In the genomic region with DNA sequence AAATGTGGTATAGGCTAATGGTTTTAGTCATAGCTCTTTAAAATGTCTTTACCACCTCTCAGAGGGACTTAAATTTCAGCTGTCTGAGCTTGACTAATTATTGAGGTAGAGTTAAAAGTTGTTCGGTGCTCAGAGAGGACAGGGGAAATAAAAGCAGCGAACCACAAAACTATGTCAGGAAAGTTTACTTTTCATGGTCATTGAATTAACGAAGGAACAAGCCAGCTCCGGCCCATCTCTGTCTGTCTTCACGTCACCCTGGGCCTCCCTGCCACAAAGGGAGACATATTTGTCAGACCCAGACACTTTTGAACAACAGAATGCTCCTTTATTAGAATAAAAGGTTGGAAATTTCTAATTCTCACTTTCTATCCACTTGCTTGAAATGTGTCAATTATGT, we compare ENCODE assay signal across 15 cellular contexts.
DNase-seq lines count a peak whose midpoint lies in the region; ATAC-seq and TF ChIP-seq lines count a peak whose summit lies in the region.
"Had no signal": no experiment of that assay in that cellular context is flagged by ENCODE, and none has a peak within 500 bp of the region (broad histone marks: within the 10 kb centered on the region; RNA-seq: fewer than 3 reads in every experiment).

No MANE protein-coding gene starts in this region.

- peak overlapping the region; percentile 34 to 79 (median 61) for H3K27ac Mint-ChIP-seq in nephron
- H3K27ac Mint-ChIP-seq in activated naive CD8-positive, alpha-beta T cell treated with anti-CD3 and anti-CD28 coated beads, Interleukin-2, amount 50 U/mL, for 24 hours = no peak overlapping the region
- H3K27ac Mint-ChIP-seq: CD4-positive, CD25-positive, alpha-beta regulatory T cell; GM23338 had no signal

- no peak overlapping the region for H4K8ac ChIP-seq in neuronal stem cell (ENCODE audit: low read depth, low read length)

- H3K4me3 Mint-ChIP-seq in nephron = no peak overlapping the region
- no peak overlapping the region for H3K4me3 Mint-ChIP-seq in activated naive CD8-positive, alpha-beta T cell treated with anti-CD3 and anti-CD28 coated beads, Interleukin-2, amount 50 U/mL, for 24 hours
- H3K4me3 Mint-ChIP-seq: CD4-positive, CD25-positive, alpha-beta regulatory T cell; GM23338 had no signal

- no peak overlapping the region for H3K4me2 ChIP-seq in neuronal stem cell (ENCODE audit: insufficient read depth, low read length, poor library complexity, severe bottlenecking)
- H3K4me2 ChIP-seq: BLaER1 treated with 17β-estradiol and CSF1 and Interleukin-3, amounts not matched to agents 10 nM and 100 nM had no signal

- no peaks in the 10 kb centered on the region for H3K27me3 ChIP-seq in neuronal stem cell (ENCODE audit: control insufficient read depth in 3 of 3, insufficient read depth in 3 of 3, low read depth in 1 of 3, low read length in 3 of 3)
- H3K27me3 ChIP-seq: BLaER1 treated with 17β-estradiol and CSF1 and Interleukin-3, amounts not matched to agents 10 nM and 100 nM had no signal

- no peaks in the 10 kb centered on the region for H3K9me3 Mint-ChIP-seq in nephron
- H3K9me3 Mint-ChIP-seq in activated naive CD8-positive, alpha-beta T cell treated with anti-CD3 and anti-CD28 coated beads, Interleukin-2, amount 50 U/mL, for 24 hours = no peaks in the 10 kb centered on the region
- H3K9me3 Mint-ChIP-seq: GM23338 had no signal

- TF ChIP-seq CTCF in nephron (IDR thresholded peaks at IDR 0.05; ENCODE audit: unreplicated experiment in 3 of 3) = no peak

- no peaks in the 10 kb centered on the region for H3K79me1 ChIP-seq in neuronal stem cell (ENCODE audit: low read depth, low read length)

- H2BK5ac ChIP-seq in neuronal stem cell (ENCODE audit: low read length) = no peak overlapping the region

- no peak overlapping the region for H2BK15ac ChIP-seq in neuronal stem cell (ENCODE audit: low read length)

- H3K4me1 ChIP-seq in neuronal stem cell (ENCODE audit: control insufficient read depth in 2 of 2, insufficient read depth in 1 of 2, low read depth in 1 of 2, low read length in 2 of 2) = peaks cover 10 to 28% of the 10 kb centered on the region in 2 donors
- H3K4me1 ChIP-seq: BLaER1 treated with 17β-estradiol and CSF1 and Interleukin-3, amounts not matched to agents 10 nM and 100 nM had no signal

- no peaks in the 10 kb centered on the region for H3K36me3 ChIP-seq in neuronal stem cell (replicated peaks in 1 of 2; ENCODE audit: control insufficient read depth in 2 of 2, insufficient read depth in 2 of 2, low read length in 2 of 2)
- H3K36me3 ChIP-seq: BLaER1 treated with 17β-estradiol and CSF1 and Interleukin-3, amounts not matched to agents 10 nM and 100 nM had no signal

- H3K4me1 Mint-ChIP-seq in nephron = peaks cover 19% of the 10 kb centered on the region
- no peaks in the 10 kb centered on the region for H3K4me1 Mint-ChIP-seq in activated naive CD8-positive, alpha-beta T cell treated with anti-CD3 and anti-CD28 coated beads, Interleukin-2, amount 50 U/mL, for 24 hours
- H3K4me1 Mint-ChIP-seq: CD4-positive, CD25-positive, alpha-beta regulatory T cell had no signal

- no peak overlapping the region for H2AK5ac ChIP-seq in neuronal stem cell (ENCODE audit: low read depth, low read length)

- H3K18ac ChIP-seq in neuronal stem cell (ENCODE audit: low read length) = no peak overlapping the region

- H2BK120ac ChIP-seq in neuronal stem cell (ENCODE audit: low read depth, low read length) = no peak overlapping the region

- no peak overlapping the region for H3K23ac ChIP-seq in neuronal stem cell (ENCODE audit: low read depth, low read length, poor library complexity)

- no peak overlapping the region for H3K9ac ChIP-seq in neuronal stem cell (ENCODE audit: low read depth, low read length, poor library complexity)
- H3K9ac ChIP-seq: BLaER1 treated with 17β-estradiol and CSF1 and Interleukin-3, amounts not matched to agents 10 nM and 100 nM had no signal

- H3K27me3 Mint-ChIP-seq in nephron (ENCODE audit: low read depth) = peaks cover 3% of the 10 kb centered on the region
- H3K27me3 Mint-ChIP-seq in activated naive CD8-positive, alpha-beta T cell treated with anti-CD3 and anti-CD28 coated beads, Interleukin-2, amount 50 U/mL, for 24 hours = peaks cover 8% of the 10 kb centered on the region
- H3K27me3 Mint-ChIP-seq: CD4-positive, CD25-positive, alpha-beta regulatory T cell had no signal

- no peaks in the 10 kb centered on the region for H3K9me3 ChIP-seq in neuronal stem cell (replicated peaks in 1 of 2; ENCODE audit: control insufficient read depth in 2 of 2, insufficient read depth in 1 of 2, low read depth in 1 of 2, low read length in 2 of 2)
- H3K9me3 ChIP-seq: BLaER1 treated with 17β-estradiol and CSF1 and Interleukin-3, amounts not matched to agents 10 nM and 100 nM had no signal

- no peak for ATAC-seq in activated naive CD8-positive, alpha-beta T cell treated with anti-CD3 and anti-CD28 coated beads, Interleukin-2, amount 50 U/mL, for 24 hours
- no peak for ATAC-seq in HG03159 (IDR thresholded peaks at IDR 0.05; ENCODE audit: unreplicated experiment)
- ATAC-seq: GM23338 had no signal

- H3K36me3 Mint-ChIP-seq in nephron (ENCODE audit: low read depth) = no peaks in the 10 kb centered on the region
- H3K36me3 Mint-ChIP-seq in activated naive CD8-positive, alpha-beta T cell treated with anti-CD3 and anti-CD28 coated beads, Interleukin-2, amount 50 U/mL, for 24 hours (ENCODE audit: low read depth) = no peaks in the 10 kb centered on the region
- H3K36me3 Mint-ChIP-seq: CD4-positive, CD25-positive, alpha-beta regulatory T cell had no signal

- no peak overlapping the region for H2BK12ac ChIP-seq in neuronal stem cell (ENCODE audit: low read length)

- H3K27ac ChIP-seq in neuronal stem cell (replicated peaks; ENCODE audit: low read length) = peak overlapping the region; percentile 7
- H3K27ac ChIP-seq: BLaER1 treated with 17β-estradiol and CSF1 and Interleukin-3, amounts not matched to agents 10 nM and 100 nM had no signal

- no peak overlapping the region for H3K14ac ChIP-seq in neuronal stem cell (ENCODE audit: low read length)

- peak overlapping the region; percentile 80 for H2AFZ ChIP-seq in neuronal stem cell (ENCODE audit: low read length)
- H2AFZ ChIP-seq: GM23338 had no signal

- H4K91ac ChIP-seq in neuronal stem cell (ENCODE audit: low read depth, low read length, poor library complexity) = no peak overlapping the region

- DNase-seq in astrocyte of the hippocampus (ENCODE audit: low read depth, low spot score) (peak; percentile 15), neuronal stem cell (ENCODE audit: low spot score) (no peak), Kasumi-1 (lab: John Stamatoyannopoulos, UW) (no peak)
- DNase-seq in activated CD4-positive, alpha-beta T cell treated with anti-CD3 and anti-CD28 coated beads, Interleukin-2, amount 50 U/mL, for 48 hours = no peak
- no peak for DNase-seq in activated naive CD8-positive, alpha-beta T cell treated with anti-CD3 and anti-CD28 coated beads, Interleukin-2, amount 50 U/mL, for 24 hours
- DNase-seq: ACHN; CD4-positive, CD25-positive, alpha-beta regulatory T cell; DMS53; GF-D8; H7; IMR-90 had no signal

- peak overlapping the region in 1 of 2 donors; percentile 11 for H3K4me3 ChIP-seq in neuronal stem cell (ENCODE audit: low read length in 2 of 2)
- H3K4me3 ChIP-seq: BLaER1 treated with 17β-estradiol and CSF1 and Interleukin-3, amounts not matched to agents 10 nM and 100 nM; GM23338 had no signal

- no peak overlapping the region for H3K4ac ChIP-seq in neuronal stem cell (ENCODE audit: low read length)

- WGBS in neuronal stem cell (ENCODE audit: extremely low coverage in 2 of 2, insufficient read length in 2 of 2, insufficient replicate concordance in 1 of 2), 2 donors = no CpG with 5 or more reads among the region's 5 CpGs
